In genomic region chr2:241218131-241219029, GRCh38 we compare ENCODE assay signal across 8 cellular contexts.
DNase-seq lines count a peak whose midpoint lies in the region; ATAC-seq and TF ChIP-seq lines count a peak whose summit lies in the region.

No MANE protein-coding gene starts in this region.

- H3K4me1 Mint-ChIP-seq in activated T-cell treated with anti-CD3 and anti-CD28 coated beads, Interleukin-2, amount 50 U/mL, for 24 hours (ENCODE audit: low read depth): peaks cover 17% of the 10 kb centered on the region
- peaks cover 22% of the 10 kb centered on the region for H3K4me1 Mint-ChIP-seq in nephron

- H3K27ac ChIP-seq in 22Rv1: peak overlapping the region; percentile 68

- H3K36me3 Mint-ChIP-seq in activated T-cell treated with anti-CD3 and anti-CD28 coated beads, Interleukin-2, amount 50 U/mL, for 24 hours (ENCODE audit: low read depth): no peaks in the 10 kb centered on the region
- H3K36me3 Mint-ChIP-seq in nephron (ENCODE audit: low read depth): peaks cover 3% of the 10 kb centered on the region

- H3K9me3 Mint-ChIP-seq in activated T-cell treated with anti-CD3 and anti-CD28 coated beads, Interleukin-2, amount 50 U/mL, for 24 hours: no peaks in the 10 kb centered on the region
- no peaks in the 10 kb centered on the region for H3K9me3 Mint-ChIP-seq in nephron

- H3K4me3 ChIP-seq in GM12864 (ENCODE audit: low read depth, low read length) (peak overlapping the region; percentile 62), fibroblast of mammary gland (ENCODE audit: control insufficient read depth, low read depth, low read length) (peak overlapping the region; percentile 52)

- peak; percentile 5 for DNase-seq in GM12864 (ENCODE audit: low read depth)
- DNase-seq in NCI-H524 treated with DMSO at 0.1 percent for 48 hours (lab: John Stamatoyannopoulos, UW): peak; percentile 6
- DNase-seq in activated T-cell treated with anti-CD3 and anti-CD28 coated beads, Interleukin-2, amount 50 U/mL, for 24 hours: peak; percentile 55
- DNase-seq in fibroblast of mammary gland (ENCODE audit: low read depth): peak; percentile 17
- no peak for DNase-seq in DMS114 treated with DMSO at 0.1 percent for 48 hours (lab: John Stamatoyannopoulos, UW; ENCODE audit: unreplicated experiment)

- ATAC-seq in GM21576 (IDR thresholded peaks at IDR 0.05; ENCODE audit: unreplicated experiment): no peak

- peak overlapping the region; percentile 79 for H3K4me3 Mint-ChIP-seq in activated T-cell treated with anti-CD3 and anti-CD28 coated beads, Interleukin-2, amount 50 U/mL, for 24 hours
- peak overlapping the region; percentile 84 to 90 (median 88) for H3K4me3 Mint-ChIP-seq in nephron

- H3K27ac Mint-ChIP-seq in activated T-cell treated with anti-CD3 and anti-CD28 coated beads, Interleukin-2, amount 50 U/mL, for 24 hours: peak overlapping the region; percentile 82
- H3K27ac Mint-ChIP-seq in nephron: peak overlapping the region; percentile 27 to 86 (median 72)

- TF ChIP-seq CTCF in 22Rv1 (IDR thresholded peaks at IDR 0.05) (peak; percentile 51), GM12864 (IDR thresholded peaks at IDR 0.05; ENCODE audit: low read depth, low read length, missing control alignments) (peak; percentile 23), fibroblast of mammary gland (conservative IDR thresholded peaks at IDR 0.05; ENCODE audit: control insufficient read depth, insufficient read depth, low read depth, low read length) (no peak), nephron (IDR thresholded peaks at IDR 0.05; ENCODE audit: unreplicated experiment in 3 of 3) (peak; percentile 8 to 19 (median 10))

- H3K27me3 Mint-ChIP-seq in activated T-cell treated with anti-CD3 and anti-CD28 coated beads, Interleukin-2, amount 50 U/mL, for 24 hours: peaks cover 16% of the 10 kb centered on the region
- peaks cover 9% of the 10 kb centered on the region for H3K27me3 Mint-ChIP-seq in nephron (ENCODE audit: low read depth)
